Comparison of ENCODE assay signal across 17 cellular contexts in genomic region chr2:127256381-127256780, GRCh38. TPM values are rescaled to one million over a fixed set of nuclear protein-coding genes. Genes with fewer than 3 reads are reported as not detected.
DNase-seq lines count a peak whose midpoint lies in the region; ATAC-seq and TF ChIP-seq lines count a peak whose summit lies in the region.
"Had no signal": no experiment of that assay in that cellular context is flagged by ENCODE, and none has a peak within 500 bp of the region (broad histone marks: within the 10 kb centered on the region; RNA-seq: fewer than 3 reads in every experiment).

No MANE protein-coding gene starts in this region.

- H3K27me3 ChIP-seq in neutrophil = no peaks in the 10 kb centered on the region
- H3K27me3 ChIP-seq: BLaER1 treated with 17β-estradiol and CSF1 and Interleukin-3, amounts not matched to agents 10 nM and 100 nM had no signal

- peaks cover 67% of the 10 kb centered on the region for H3K36me3 Mint-ChIP-seq in stimulated activated naive CD8-positive, alpha-beta T cell treated with anti-CD3 and anti-CD28 coated beads, Interleukin-15, Interleukin-2, amounts not matched to agents 100 ng/mL and 50 ng/mL, for 24 hours (ENCODE audit: low read depth)
- H3K36me3 Mint-ChIP-seq in WTC11 = peaks cover 31% of the 10 kb centered on the region
- peaks cover 67% of the 10 kb centered on the region for H3K36me3 Mint-ChIP-seq in nephron progenitor cell (ENCODE audit: low read depth)

- no peaks in the 10 kb centered on the region for H3K9me3 ChIP-seq in neutrophil
- H3K9me3 ChIP-seq: BLaER1 treated with 17β-estradiol and CSF1 and Interleukin-3, amounts not matched to agents 10 nM and 100 nM had no signal

- no peak overlapping the region for H3K4me3 Mint-ChIP-seq in stimulated activated naive CD8-positive, alpha-beta T cell treated with anti-CD3 and anti-CD28 coated beads, Interleukin-15, Interleukin-2, amounts not matched to agents 100 ng/mL and 50 ng/mL, for 24 hours
- H3K4me3 Mint-ChIP-seq in stimulated activated naive CD8-positive, alpha-beta T cell treated with anti-CD3 and anti-CD28 coated beads, Interleukin-15, amount 100 ng/mL, for 72 hours = no peak overlapping the region
- H3K4me3 Mint-ChIP-seq in WTC11 = no peak overlapping the region
- no peak overlapping the region for H3K4me3 Mint-ChIP-seq in nephron progenitor cell
- H3K4me3 Mint-ChIP-seq: CD4-positive, CD25-positive, alpha-beta regulatory T cell; GM23338 had no signal

- peaks cover 7 to 9% of the 10 kb centered on the region in 2 experiments for H3K4me1 ChIP-seq in neutrophil (ENCODE audit: control insufficient read depth in 1 of 2, insufficient read depth in 1 of 2, low read depth in 1 of 2, low read length in 1 of 2)

- no peak for TF ChIP-seq CTCF in WTC11 (IDR thresholded peaks at IDR 0.05)
- no peak for TF ChIP-seq CTCF in neutrophil (IDR thresholded peaks at IDR 0.05)
- no peak for TF ChIP-seq CTCF in nephron progenitor cell (IDR thresholded peaks at IDR 0.05)

- H3K27ac ChIP-seq in neutrophil = peak overlapping the region; percentile 30
- H3K27ac ChIP-seq: BLaER1 treated with 17β-estradiol and CSF1 and Interleukin-3, amounts not matched to agents 10 nM and 100 nM had no signal

- no peaks in the 10 kb centered on the region for H3K27me3 Mint-ChIP-seq in stimulated activated naive CD8-positive, alpha-beta T cell treated with anti-CD3 and anti-CD28 coated beads, Interleukin-15, Interleukin-2, amounts not matched to agents 100 ng/mL and 50 ng/mL, for 24 hours
- no peaks in the 10 kb centered on the region for H3K27me3 Mint-ChIP-seq in stimulated activated naive CD8-positive, alpha-beta T cell treated with anti-CD3 and anti-CD28 coated beads, Interleukin-15, amount 100 ng/mL, for 72 hours
- no peaks in the 10 kb centered on the region for H3K27me3 Mint-ChIP-seq in WTC11 (ENCODE audit: low read depth)
- peaks cover 2% of the 10 kb centered on the region for H3K27me3 Mint-ChIP-seq in nephron progenitor cell (ENCODE audit: low read depth, poor library complexity)
- H3K27me3 Mint-ChIP-seq: CD4-positive, CD25-positive, alpha-beta regulatory T cell had no signal

- no peaks in the 10 kb centered on the region for H3K9me3 Mint-ChIP-seq in stimulated activated naive CD8-positive, alpha-beta T cell treated with anti-CD3 and anti-CD28 coated beads, Interleukin-15, Interleukin-2, amounts not matched to agents 100 ng/mL and 50 ng/mL, for 24 hours
- H3K9me3 Mint-ChIP-seq in stimulated activated naive CD8-positive, alpha-beta T cell treated with anti-CD3 and anti-CD28 coated beads, Interleukin-15, amount 100 ng/mL, for 72 hours = no peaks in the 10 kb centered on the region
- no peaks in the 10 kb centered on the region for H3K9me3 Mint-ChIP-seq in WTC11
- H3K9me3 Mint-ChIP-seq in nephron progenitor cell = no peaks in the 10 kb centered on the region
- H3K9me3 Mint-ChIP-seq: GM23338 had no signal

- H3K4me1 Mint-ChIP-seq in stimulated activated naive CD8-positive, alpha-beta T cell treated with anti-CD3 and anti-CD28 coated beads, Interleukin-15, Interleukin-2, amounts not matched to agents 100 ng/mL and 50 ng/mL, for 24 hours (ENCODE audit: low read depth) = no peaks in the 10 kb centered on the region
- peaks cover 6% of the 10 kb centered on the region for H3K4me1 Mint-ChIP-seq in stimulated activated naive CD8-positive, alpha-beta T cell treated with anti-CD3 and anti-CD28 coated beads, Interleukin-15, amount 100 ng/mL, for 72 hours
- H3K4me1 Mint-ChIP-seq in WTC11 = no peaks in the 10 kb centered on the region
- peaks cover 12% of the 10 kb centered on the region for H3K4me1 Mint-ChIP-seq in nephron progenitor cell
- H3K4me1 Mint-ChIP-seq: GM23338 had no signal

- peak overlapping the region; percentile 21 for H3K27ac Mint-ChIP-seq in stimulated activated naive CD8-positive, alpha-beta T cell treated with anti-CD3 and anti-CD28 coated beads, Interleukin-15, Interleukin-2, amounts not matched to agents 100 ng/mL and 50 ng/mL, for 24 hours
- H3K27ac Mint-ChIP-seq in stimulated activated naive CD8-positive, alpha-beta T cell treated with anti-CD3 and anti-CD28 coated beads, Interleukin-15, amount 100 ng/mL, for 72 hours = no peak overlapping the region
- H3K27ac Mint-ChIP-seq in WTC11 (0 out of 2 replicates have a peak overlapping the region, but pooled peaks have one; percentile 38), nephron progenitor cell (no peak overlapping the region)
- H3K27ac Mint-ChIP-seq: GM23338 had no signal

- H3K4me3 ChIP-seq in neutrophil (ENCODE audit: low read depth in 1 of 2, low read length in 1 of 2) = no peak overlapping the region
- H3K4me3 ChIP-seq: BLaER1 treated with 17β-estradiol and CSF1 and Interleukin-3, amounts not matched to agents 10 nM and 100 nM; GM23338 had no signal

- peaks cover 45% of the 10 kb centered on the region for H3K36me3 ChIP-seq in neutrophil

- CTCF ChIA-PET in WTC11 (lab: Charles Lee) = interaction anchor here (0.7 to 1.1 kb wide), 2 partner anchors 48 to 55 kb away, joined by 3 read pairs; no protein-coding TSS in a partner anchor

- DNase-seq in stimulated activated naive CD8-positive, alpha-beta T cell treated with anti-CD3 and anti-CD28 coated beads, Interleukin-15, amount 100 ng/mL, for 72 hours = no peak
- DNase-seq in WTC11 (ENCODE audit: low spot score) (no peak), pons (ENCODE audit: low spot score) (no peak), nephron progenitor cell (no peak), DMS 273 (lab: John Stamatoyannopoulos, UW; ENCODE audit: unreplicated experiment) (no peak)
- DNase-seq: 8988T; Calu3; CD4-positive, CD25-positive, alpha-beta regulatory T cell; DMS79; EL; H7; IMR-90 had no signal

- no peak for ATAC-seq in stimulated activated naive CD8-positive, alpha-beta T cell treated with anti-CD3 and anti-CD28 coated beads, Interleukin-15, amount 100 ng/mL, for 72 hours
- ATAC-seq in WTC11 = no peak; the same call in 1 of the 2 replicates
- ATAC-seq: GM23338 had no signal

- POLR2A ChIA-PET in WTC11 (lab: Charles Lee) = no interaction called here

TF ChIP-seq in WTC11, 78 proteins besides CTCF, POLR2A, EP300 and RAD21 (continues in another document):
- no peak for TF ChIP-seq FOXP1 (CRISPR knock-in tag; IDR thresholded peaks at IDR 0.05; ENCODE audit: borderline replicate concordance)
- no peak for TF ChIP-seq NR3C1 (CRISPR knock-in tag; conservative IDR thresholded peaks at IDR 0.05; ENCODE audit: low read depth)
- TF ChIP-seq ARID4B (CRISPR knock-in tag; IDR thresholded peaks at IDR 0.05; ENCODE audit: borderline replicate concordance) = no peak
- no peak for TF ChIP-seq ZMAT4 (CRISPR knock-in tag; IDR thresholded peaks at IDR 0.05)

RNA-seq across cellular contexts. Expression of gene CYP27C1, which starts 36.3 kb away (rescaled TPM):
- total RNA-seq in WTC11 (2021) = 2.1 to 2.9 TPM (median 2.4 TPM) in 3 replicates
- total RNA-seq: CD4-positive, CD25-positive, alpha-beta regulatory T cell; HT-29; IMR-90 had no signal

RNA-seq across cellular contexts. Expression of gene ERCC3, which starts 37.6 kb away (rescaled TPM):
- 43.3 to 48.1 TPM (median 43.8 TPM) in 3 replicates for total RNA-seq in WTC11 (2021)

Comparison
In these comparisons a context has a peak if more than half of its experiments do, and no peak if none do; other contexts are left out.
1. H3K27ac Mint-ChIP-seq: peak in stimulated activated naive CD8-positive, alpha-beta T cell treated with anti-CD3 and anti-CD28 coated beads, Interleukin-15, Interleukin-2, amounts not matched to agents 100 ng/mL and 50 ng/mL, for 24 hours (single experiment) and WTC11 (single experiment); none in stimulated activated naive CD8-positive, alpha-beta T cell treated with anti-CD3 and anti-CD28 coated beads, Interleukin-15, amount 100 ng/mL, for 72 hours (0 of 2) and nephron progenitor cell (single experiment).